In genomic region chrX:19926095-19926494, GRCh38 we compare ENCODE assay signal across 15 cellular contexts. TPM values are rescaled to one million over a fixed set of nuclear protein-coding genes. Genes with fewer than 3 reads are reported as not detected.
A peak's percentile ranks its signal among the peaks of the same experiment; 100 is the strongest.
DNase-seq lines count a peak whose midpoint lies in the region; ATAC-seq and TF ChIP-seq lines count a peak whose summit lies in the region.
"Had no signal": no experiment of that assay in that cellular context is flagged by ENCODE, and none has a peak within 500 bp of the region (broad histone marks: within the 10 kb centered on the region; RNA-seq: fewer than 3 reads in every experiment).

No MANE protein-coding gene starts in this region.

- H3K4me3 Mint-ChIP-seq in activated naive CD4-positive, alpha-beta T cell treated with anti-CD3 and anti-CD28 coated beads for 36 hours: no peak overlapping the region
- H3K4me3 Mint-ChIP-seq: B cell; CD4-positive, alpha-beta T cell; HFFc6 had no signal

- H3K9me3 ChIP-seq in Loucy (ENCODE audit: insufficient read depth, low read depth, low read length) (no peaks in the 10 kb centered on the region), mucosa of descending colon (no peaks in the 10 kb centered on the region)
- H3K9me3 ChIP-seq: HAP-1 had no signal

- no peaks in the 10 kb centered on the region for H3F3A ChIP-seq in Loucy (ENCODE audit: low read depth)

- H3K9me2 ChIP-seq in Loucy (replicated peaks; ENCODE audit: low read depth, low read length): no peaks in the 10 kb centered on the region

- DNase-seq in activated naive CD4-positive, alpha-beta T cell treated with anti-CD3 and anti-CD28 coated beads for 36 hours: peak; percentile 26
- DNase-seq in activated naive CD4-positive, alpha-beta T cell treated with anti-CD3 and anti-CD28 coated beads, Interleukin-2, amount 50 U/mL, for 16 hours: no peak
- peak; percentile 32 for DNase-seq in RPMI8226
- DNase-seq in NCI-H526 treated with DMSO at 0.1 percent for 48 hours (lab: John Stamatoyannopoulos, UW): no peak
- no peak for DNase-seq in mucosa of descending colon
- DNase-seq: C1 segment of cervical spinal cord; Calu3; CD4-positive, alpha-beta T cell; DMS 273 treated with DMSO at 0.1 percent for 48 hours; HFFc6 had no signal

- peaks cover 6% of the 10 kb centered on the region for H3K36me3 Mint-ChIP-seq in activated naive CD4-positive, alpha-beta T cell treated with anti-CD3 and anti-CD28 coated beads for 36 hours (ENCODE audit: low read depth)

- no peaks in the 10 kb centered on the region for H3K36me3 ChIP-seq in Loucy (ENCODE audit: insufficient read depth, low read length)
- no peaks in the 10 kb centered on the region for H3K36me3 ChIP-seq in mucosa of descending colon (ENCODE audit: low read depth)

- no peaks in the 10 kb centered on the region for H3K79me2 ChIP-seq in Loucy (ENCODE audit: insufficient read depth, low read length)

- H3K27me3 Mint-ChIP-seq in activated naive CD4-positive, alpha-beta T cell treated with anti-CD3 and anti-CD28 coated beads for 36 hours (ENCODE audit: low read depth): no peaks in the 10 kb centered on the region
- H3K27me3 Mint-ChIP-seq: B cell; CD4-positive, alpha-beta T cell had no signal

- CTCF ChIA-PET in activated naive CD4-positive, alpha-beta T cell treated with anti-CD3 and anti-CD28 coated beads for 36 hours (lab: Charles Lee): interaction anchor here (0.6 kb wide), 1 partner anchor 170 kb away, joined by 4 read pairs; no protein-coding TSS in a partner anchor

- H3K4me1 Mint-ChIP-seq in activated naive CD4-positive, alpha-beta T cell treated with anti-CD3 and anti-CD28 coated beads for 36 hours (ENCODE audit: low read depth): no peaks in the 10 kb centered on the region
- H3K4me1 Mint-ChIP-seq: B cell had no signal

- no peak overlapping the region for H3K27ac Mint-ChIP-seq in activated naive CD4-positive, alpha-beta T cell treated with anti-CD3 and anti-CD28 coated beads for 36 hours
- H3K27ac Mint-ChIP-seq: B cell; CD4-positive, alpha-beta T cell; HFFc6 had no signal

- H2AFZ ChIP-seq in Loucy (ENCODE audit: low read length): no peak overlapping the region

- H3K4me2 ChIP-seq in Loucy (ENCODE audit: low read depth, low read length, poor library complexity, severe bottlenecking): no peak overlapping the region

- no peaks in the 10 kb centered on the region for H3K9me3 Mint-ChIP-seq in activated naive CD4-positive, alpha-beta T cell treated with anti-CD3 and anti-CD28 coated beads for 36 hours
- H3K9me3 Mint-ChIP-seq: CD4-positive, alpha-beta T cell; HFFc6 had no signal

- H3K9ac ChIP-seq in Loucy (ENCODE audit: low read depth, low read length, poor library complexity, severe bottlenecking): no peak overlapping the region

- intact Hi-C loops in activated naive CD4-positive, alpha-beta T cell treated with anti-CD3 and anti-CD28 coated beads for 36 hours (cut with micrococcal nuclease): loop anchor here (1.0 kb wide), 1 partner anchor 65 kb away; the partner anchor contains the start of gene BCLAF3
- intact Hi-C loops in mucosa of descending colon (cut with DNase I, micrococcal nuclease): no loop called here

- H4K20me1 ChIP-seq in Loucy (ENCODE audit: insufficient read depth, low read length, poor library complexity, severe bottlenecking): no peaks in the 10 kb centered on the region

- H3K4me1 ChIP-seq in Loucy (ENCODE audit: insufficient read depth, low read length, poor library complexity, severe bottlenecking) (no peaks in the 10 kb centered on the region), mucosa of descending colon (ENCODE audit: low read depth) (no peaks in the 10 kb centered on the region)
- H3K4me1 ChIP-seq: HAP-1 had no signal

- TF ChIP-seq CTCF in Loucy (conservative IDR thresholded peaks at IDR 0.05; ENCODE audit: low read length): peak; percentile 23
- no peak for TF ChIP-seq CTCF in mucosa of descending colon (IDR thresholded peaks at IDR 0.05)

- H3K27me3 ChIP-seq in Loucy (ENCODE audit: insufficient read depth, low read length, poor library complexity, severe bottlenecking): no peaks in the 10 kb centered on the region

- H3K4me3 ChIP-seq in Loucy (ENCODE audit: low read length, poor library complexity, severe bottlenecking) (no peak overlapping the region), mucosa of descending colon (no peak overlapping the region)
- H3K4me3 ChIP-seq: HAP-1 had no signal

- no peak for ATAC-seq in GM21576 (IDR thresholded peaks at IDR 0.05; ENCODE audit: unreplicated experiment)
- no peak for ATAC-seq in mucosa of descending colon
- ATAC-seq: HepG2 had no signal

RNA-seq across cellular contexts. Expression of gene SH3KBP1, which starts 38.7 kb away (rescaled TPM):
- total RNA-seq in activated naive CD4-positive, alpha-beta T cell treated with anti-CD3 and anti-CD28 coated beads for 36 hours: 10 to 100 TPM; 67.5 to 78.3 TPM
- 10 to 100 TPM; 31.5 to 97.2 (median 47.3) TPM for total RNA-seq in mucosa of descending colon

Comparison
In these comparisons a context has a peak if more than half of its experiments do, and no peak if none do; other contexts are left out.
1. DNase-seq: peak in activated naive CD4-positive, alpha-beta T cell treated with anti-CD3 and anti-CD28 coated beads for 36 hours (single experiment) and RPMI8226 (single experiment); none in activated naive CD4-positive, alpha-beta T cell treated with anti-CD3 and anti-CD28 coated beads, Interleukin-2, amount 50 U/mL, for 16 hours (single experiment), NCI-H526 treated with DMSO at 0.1 percent for 48 hours (single experiment) and mucosa of descending colon (0 of 3).